Comparison of ENCODE assay signal across 1 cellular context in the genomic region with DNA sequence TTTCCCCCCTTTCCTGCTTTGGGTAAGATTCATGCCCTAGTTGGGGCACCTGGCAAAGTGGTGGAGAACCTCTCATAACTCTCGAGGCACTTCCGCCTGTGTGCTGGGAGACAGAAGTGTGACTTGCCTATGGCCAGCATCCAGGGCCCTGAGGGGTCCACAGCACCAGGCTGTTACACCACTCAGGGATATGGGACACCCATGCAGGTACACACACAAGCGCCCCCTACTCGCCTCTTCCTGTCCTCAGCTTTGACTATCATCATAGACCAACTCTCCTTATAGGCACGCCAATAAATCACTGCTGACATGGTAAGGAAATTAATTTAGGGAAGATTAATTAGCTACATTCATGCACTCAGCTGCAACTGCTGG.
TF ChIP-seq lines count a peak whose summit lies in the region.

No MANE protein-coding gene starts in this region.

TF ChIP-seq in A549, 52 proteins besides CTCF, POLR2A, EP300 and RAD21 (continued from another document):
- no peak for TF ChIP-seq RNF2 (IDR thresholded peaks at IDR 0.05; ENCODE audit: borderline replicate concordance, low read depth)
- no peak for TF ChIP-seq NPAS2 (CRISPR knock-in tag; IDR thresholded peaks at IDR 0.05; ENCODE audit: borderline replicate concordance)
- no peak for TF ChIP-seq CBX2 (IDR thresholded peaks at IDR 0.05; ENCODE audit: borderline replicate concordance, low read depth)
